In genomic region chrX:133999013-133999705, GRCh38 we compare ENCODE assay signal across 22 cellular contexts. TPM values are rescaled to one million over a fixed set of nuclear protein-coding genes. Genes with fewer than 3 reads are reported as not detected.
DNase-seq lines count a peak whose midpoint lies in the region; ATAC-seq, FAIRE-seq and TF ChIP-seq lines count a peak whose summit lies in the region.
"Had no signal": no experiment of that assay in that cellular context is flagged by ENCODE, and none has a peak within 500 bp of the region (broad histone marks: within the 10 kb centered on the region; RNA-seq: fewer than 3 reads in every experiment).

No MANE protein-coding gene starts in this region.

- H3K4me1 Mint-ChIP-seq in nephron progenitor cell = peaks cover 68% of the 10 kb centered on the region
- H3K4me1 Mint-ChIP-seq: activated CD4-positive, alpha-beta T cell treated with anti-CD3 and anti-CD28 coated beads, Interleukin-2, amount 10 ng/mL, durations not matched to agents 24 days and 14 days; CD4-positive, CD25-positive, alpha-beta regulatory T cell had no signal

- H3K9me3 ChIP-seq in right atrium auricular region = no peaks in the 10 kb centered on the region
- H3K9me3 ChIP-seq: HAP-1, mucosa of descending colon had no signal

- TF ChIP-seq CTCF in right atrium auricular region (IDR thresholded peaks at IDR 0.05) (no peak), fibroblast of villous mesenchyme (IDR thresholded peaks at IDR 0.05; ENCODE audit: insufficient read depth, low read depth, low read length) (no peak), nephron progenitor cell (IDR thresholded peaks at IDR 0.05) (no peak)

- no peaks in the 10 kb centered on the region for H3K4me1 ChIP-seq in right atrium auricular region

- TF ChIP-seq POLR2A in H54 (IDR thresholded peaks at IDR 0.05; ENCODE audit: low read depth, low read length) = no peak

- H3K9me3 Mint-ChIP-seq in nephron progenitor cell = no peaks in the 10 kb centered on the region
- H3K9me3 Mint-ChIP-seq: activated CD4-positive, alpha-beta T cell treated with anti-CD3 and anti-CD28 coated beads, Interleukin-2, amount 10 ng/mL, durations not matched to agents 24 days and 14 days; dendritic cell treated with granulocyte-macrophage colony-stimulating factor and Interleukin-4, amounts not matched to agents 40 ng/mL and 50 ng/mL, for 4 days had no signal

- H3K36me3 Mint-ChIP-seq in nephron progenitor cell (ENCODE audit: low read depth) = no peaks in the 10 kb centered on the region
- H3K36me3 Mint-ChIP-seq: CD4-positive, CD25-positive, alpha-beta regulatory T cell had no signal

- no peak for FAIRE-seq in H54 (lab: Jason Lieb, UNC)
- FAIRE-seq: A204.1, kidney had no signal

- H3K4me3 ChIP-seq in right atrium auricular region = no peak overlapping the region
- H3K4me3 ChIP-seq in fibroblast of villous mesenchyme (ENCODE audit: low read depth, low read length) = no peak overlapping the region
- H3K4me3 ChIP-seq: HAP-1, mucosa of descending colon had no signal

- ATAC-seq in Right ventricle myocardium superior (ENCODE audit: poor library complexity) = peak; percentile 51
- no peak for ATAC-seq in GM19035 (IDR thresholded peaks at IDR 0.05; ENCODE audit: unreplicated experiment)
- ATAC-seq: mucosa of descending colon, PC-3 had no signal

- intact Hi-C loops in Right ventricle myocardium superior (cut with DNase I) = no loop called here

- peak overlapping the region; percentile 97 for H3K27ac Mint-ChIP-seq in nephron progenitor cell
- H3K27ac Mint-ChIP-seq: activated CD4-positive, alpha-beta T cell treated with anti-CD3 and anti-CD28 coated beads, Interleukin-2, amount 10 ng/mL, durations not matched to agents 24 days and 14 days; CD4-positive, CD25-positive, alpha-beta regulatory T cell; dendritic cell treated with granulocyte-macrophage colony-stimulating factor and Interleukin-4, amounts not matched to agents 40 ng/mL and 50 ng/mL, for 4 days had no signal

- no peaks in the 10 kb centered on the region for H3K27me3 Mint-ChIP-seq in nephron progenitor cell (ENCODE audit: low read depth, poor library complexity)
- H3K27me3 Mint-ChIP-seq: activated CD4-positive, alpha-beta T cell treated with anti-CD3 and anti-CD28 coated beads, Interleukin-2, amount 10 ng/mL, durations not matched to agents 24 days and 14 days; CD4-positive, CD25-positive, alpha-beta regulatory T cell had no signal

- DNase-seq in Right ventricle myocardium superior (peak; percentile 36), right atrium auricular region (ENCODE audit: low spot score) (no peak), fibroblast of villous mesenchyme (ENCODE audit: low read depth) (peak; percentile 33), nephron progenitor cell (peak; percentile 11), H54 (ENCODE audit: insufficient read length, low spot score) (no peak), NCI-H446 (lab: John Stamatoyannopoulos, UW) (no peak)
- no peak for DNase-seq in activated naive CD4-positive, alpha-beta T cell treated with anti-CD3 and anti-CD28 coated beads, Interleukin-2, amount 50 U/mL, for 16 hours
- DNase-seq: activated CD4-positive, alpha-beta T cell treated with anti-CD3 and anti-CD28 coated beads, Interleukin-2, amount 10 ng/mL, durations not matched to agents 24 days and 14 days; activated naive CD4-positive, alpha-beta T cell; CD4-positive, CD25-positive, alpha-beta regulatory T cell; DND-41; kidney; NCI-H2171; NCI-H82; occipital lobe; PC-3 had no signal

- H3K4me3 Mint-ChIP-seq in nephron progenitor cell = no peak overlapping the region
- H3K4me3 Mint-ChIP-seq: activated CD4-positive, alpha-beta T cell treated with anti-CD3 and anti-CD28 coated beads, Interleukin-2, amount 10 ng/mL, durations not matched to agents 24 days and 14 days; CD4-positive, CD25-positive, alpha-beta regulatory T cell; dendritic cell treated with granulocyte-macrophage colony-stimulating factor and Interleukin-4, amounts not matched to agents 40 ng/mL and 50 ng/mL, for 4 days had no signal

- H3K36me3 ChIP-seq in right atrium auricular region = no peaks in the 10 kb centered on the region
- H3K36me3 ChIP-seq: HAP-1 had no signal

- peak overlapping the region in 1 of 2 donors; percentile 15 for H3K27ac ChIP-seq in right atrium auricular region
- H3K27ac ChIP-seq: epithelial cell of prostate had no signal

- H3K27me3 ChIP-seq in right atrium auricular region = no peaks in the 10 kb centered on the region

RNA-seq across cellular contexts. Expression of gene GPC3, which starts 13.8 kb away (rescaled TPM):
- 6.7 TPM for total RNA-seq in Right ventricle myocardium superior
- total RNA-seq in right atrium auricular region = 10 to 100 TPM in 1 of 2 donors, 1 to 10 TPM in 1; 3.5 to 18.6 TPM
- 0.32 TPM in 1 of 2 replicates, not detected in the other for total RNA-seq in fibroblast of villous mesenchyme
- total RNA-seq: PC-3 had no signal

Comparison
In these comparisons a context has a peak if more than half of its experiments do, and no peak if none do; other contexts are left out.
1. DNase-seq: peak in Right ventricle myocardium superior (single experiment), fibroblast of villous mesenchyme (single experiment) and nephron progenitor cell (single experiment); none in right atrium auricular region (single experiment), H54 (single experiment), activated naive CD4-positive, alpha-beta T cell treated with anti-CD3 and anti-CD28 coated beads, Interleukin-2, amount 50 U/mL, for 16 hours (single experiment) and NCI-H446 (0 of 2).